ENCODE assay signal across 12 cellular contexts in genomic region chr1:27000817-27001460, GRCh38. TPM values are rescaled to one million over a fixed set of nuclear protein-coding genes. Genes with fewer than 3 reads are reported as not detected.
A peak's percentile ranks its signal among the peaks of the same experiment; 100 is the strongest.
DNase-seq lines count a peak whose midpoint lies in the region; ATAC-seq and TF ChIP-seq lines count a peak whose summit lies in the region.
"Had no signal": no experiment of that assay in that cellular context is flagged by ENCODE, and none has a peak within 500 bp of the region (broad histone marks: within the 10 kb centered on the region; RNA-seq: fewer than 3 reads in every experiment).

No MANE protein-coding gene starts in this region.

- BruUV-seq in Caco-2 (replicated peaks; lab: Mats Ljungman, UMichigan): no TSS peak

- no peak for TF ChIP-seq EP300 in gastroesophageal sphincter (IDR thresholded peaks at IDR 0.05)

- intact Hi-C loops in Caco-2 (cut with micrococcal nuclease; ENCODE audit: unreplicated experiment) (no loop called here), ascending aorta (cut with DNase I) (loop anchor here (1.0 kb wide), 1 partner anchor 10 kb away; no protein-coding TSS in a partner anchor)

- TF ChIP-seq CTCF in Caco-2 (IDR thresholded peaks at IDR 0.05; ENCODE audit: insufficient read depth in 1 of 2, low read depth in 1 of 2, low read length in 1 of 2, severe bottlenecking in 1 of 2, unreplicated experiment in 1 of 2) (no peak), ascending aorta (IDR thresholded peaks at IDR 0.05) (no peak), gastroesophageal sphincter (IDR thresholded peaks at IDR 0.05) (no peak)

- no peak for DNase-seq in Caco-2
- DNase-seq in ascending aorta (ENCODE audit: low spot score in 2 of 2): peak; percentile 58 to 83
- no peak for DNase-seq in DMS53 treated with DMSO at 0.1 percent for 48 hours (lab: John Stamatoyannopoulos, UW; ENCODE audit: unreplicated experiment)
- no peak for DNase-seq in NCI-H1092 treated with DMSO at 0.1 percent for 48 hours (lab: John Stamatoyannopoulos, UW)
- no peak for DNase-seq in activated effector memory CD4-positive, alpha-beta T cell treated with Interleukin-2 at 50 U/mL for 16 hours
- no peak for DNase-seq in H4 (ENCODE audit: low spot score)
- DNase-seq: activated CD4-positive, alpha-beta T cell treated with anti-CD3 and anti-CD28 coated beads for 48 hours; SIG-M5 had no signal

- H3K27me3 Mint-ChIP-seq in Caco-2 (ENCODE audit: insufficient read depth, unreplicated experiment): no peaks in the 10 kb centered on the region

- H3K36me3 ChIP-seq in Caco-2 (ENCODE audit: control insufficient read depth, insufficient read depth, low read length): peaks cover 2% of the 10 kb centered on the region
- peaks cover 21 to 24% of the 10 kb centered on the region in 2 donors for H3K36me3 ChIP-seq in ascending aorta
- peaks cover 0 to 36% of the 10 kb centered on the region in 2 donors for H3K36me3 ChIP-seq in gastroesophageal sphincter
- no peaks in the 10 kb centered on the region for H3K36me3 ChIP-seq in rectal smooth muscle tissue (ENCODE audit: control insufficient read depth, insufficient read depth, low read length)

- ATAC-seq in gastroesophageal sphincter: no peak
- ATAC-seq: activated naive CD4-positive, alpha-beta T cell treated with anti-CD3 and anti-CD28 coated beads, Interleukin-2, amount 50 U/mL, for 72 hours had no signal

- no peak overlapping the region for H3K4me3 Mint-ChIP-seq in Caco-2 (ENCODE audit: unreplicated experiment)

- no peaks in the 10 kb centered on the region for H3K9me3 ChIP-seq in Caco-2
- H3K9me3 ChIP-seq in ascending aorta: no peaks in the 10 kb centered on the region
- no peaks in the 10 kb centered on the region for H3K9me3 ChIP-seq in gastroesophageal sphincter

- TF ChIP-seq POLR2A in gastroesophageal sphincter (IDR thresholded peaks at IDR 0.05): no peak

- H3K4me1 Mint-ChIP-seq in Caco-2 (ENCODE audit: low read depth, unreplicated experiment): peaks cover 5% of the 10 kb centered on the region

- CTCF ChIA-PET in Caco-2 (lab: Charles Lee): no interaction called here

- H3K9ac ChIP-seq in rectal smooth muscle tissue (ENCODE audit: low read length): no peak overlapping the region

- peaks cover 43% of the 10 kb centered on the region for H3K36me3 Mint-ChIP-seq in Caco-2 (ENCODE audit: insufficient read depth, unreplicated experiment)
- H3K36me3 Mint-ChIP-seq: activated naive CD4-positive, alpha-beta T cell treated with anti-CD3 and anti-CD28 coated beads, Interleukin-2, amount 50 U/mL, for 72 hours had no signal

- no peak overlapping the region for H3K4me3 ChIP-seq in Caco-2 (ENCODE audit: low read depth, low read length)
- no peak overlapping the region for H3K4me3 ChIP-seq in ascending aorta
- no peak overlapping the region for H3K4me3 ChIP-seq in gastroesophageal sphincter
- no peak overlapping the region for H3K4me3 ChIP-seq in rectal smooth muscle tissue (ENCODE audit: low read length)

- H3K9me3 Mint-ChIP-seq in Caco-2 (ENCODE audit: unreplicated experiment): no peaks in the 10 kb centered on the region
- H3K9me3 Mint-ChIP-seq: activated naive CD4-positive, alpha-beta T cell treated with anti-CD3 and anti-CD28 coated beads, Interleukin-2, amount 50 U/mL, for 72 hours had no signal

- peak overlapping the region; percentile 39 for H3K27ac Mint-ChIP-seq in Caco-2 (ENCODE audit: unreplicated experiment)

- H3K27me3 ChIP-seq in Caco-2 (replicated peaks; ENCODE audit: control insufficient read depth, insufficient read depth, low read length): no peaks in the 10 kb centered on the region
- H3K27me3 ChIP-seq in ascending aorta: no peaks in the 10 kb centered on the region
- H3K27me3 ChIP-seq in gastroesophageal sphincter: no peaks in the 10 kb centered on the region
- peaks cover under 1% of the 10 kb centered on the region for H3K27me3 ChIP-seq in rectal smooth muscle tissue (ENCODE audit: control insufficient read depth, insufficient read depth, low read length)

- 75 to 76% methylated on average over 4 to 7 of the region's 8 CpGs for WGBS in gastroesophageal sphincter (ENCODE audit: low coverage in 1 of 2), 2 donors

- H3K27ac ChIP-seq in ascending aorta (peak overlapping the region; percentile 91 to 95), gastroesophageal sphincter (peak overlapping the region; percentile 87 to 98 (median 93)), rectal smooth muscle tissue (ENCODE audit: low read depth, low read length) (peak overlapping the region; percentile 93)

- H3K4me1 ChIP-seq in Caco-2 (peaks cover 76% of the 10 kb centered on the region), ascending aorta (peaks cover 34 to 66% of the 10 kb centered on the region in 2 donors), gastroesophageal sphincter (peaks cover 25 to 100% (median 52%) of the 10 kb centered on the region in 3 donors), rectal smooth muscle tissue (ENCODE audit: control insufficient read depth, insufficient read depth, low read length) (peaks cover 56% of the 10 kb centered on the region)

- POLR2A ChIA-PET in Caco-2 (lab: Charles Lee): interaction anchor here (0.9 kb wide), 1 partner anchor 12 kb away, joined by 3 read pairs; the partner anchor contains the start of gene TENT5B

RNA-seq across cellular contexts. Expression of gene TRNP1, which starts 7.4 kb away (rescaled TPM):
- total RNA-seq in Caco-2 (2022): 23.3 and 23.6 TPM in 2 replicates
- 37.6 TPM for total RNA-seq in ascending aorta
- total RNA-seq in gastroesophageal sphincter: 10 to 100 TPM; 15.9 to 48.4 (median 38.8) TPM
- 3.1 and 3.3 TPM in 2 replicates for total RNA-seq in H4 (2014; rRNA removed; shearing (Covaris generic))

RNA-seq across cellular contexts. Expression of gene TENT5B, which starts 11.7 kb away (rescaled TPM):
- total RNA-seq in Caco-2 (2022): 19.4 and 21.1 TPM in 2 replicates
- 45.4 TPM for total RNA-seq in ascending aorta
- total RNA-seq in gastroesophageal sphincter: 100 to 1,000 TPM in 3 of 4 donors, 10 to 100 TPM in 1; 89.9 to 284 (median 166) TPM
- total RNA-seq in H4 (2014; rRNA removed; shearing (Covaris generic)): 1.0 and 2.0 TPM in 2 replicates

RNA-seq across cellular contexts. Expression of gene KDF1, which starts 40.7 kb away (rescaled TPM):
- total RNA-seq in Caco-2 (2022) (13.5 and 14.1 TPM in 2 replicates), ascending aorta (not detected), gastroesophageal sphincter (1 to 10 TPM in 1 of 4 donors, not detected in 3; 2.3 TPM)
- not detected in 2 replicates for total RNA-seq in H4 (2014; rRNA removed; shearing (Covaris generic))
- total RNA-seq: glomerular endothelial cell had no signal

Comparison
In these comparisons a context has a peak if more than half of its experiments do, and no peak if none do; other contexts are left out.
1. DNase-seq: peak in ascending aorta (2 of 2); none in Caco-2 (0 of 2), DMS53 treated with DMSO at 0.1 percent for 48 hours (single experiment), NCI-H1092 treated with DMSO at 0.1 percent for 48 hours (single experiment), activated effector memory CD4-positive, alpha-beta T cell treated with Interleukin-2 at 50 U/mL for 16 hours (single experiment) and H4 (single experiment).
2. Peak in every context shown above with its lines, with median percentiles within 50 percentile points of each other: H3K27ac ChIP-seq.